Comparison of ENCODE assay signal across 8 cellular contexts in the genomic region with DNA sequence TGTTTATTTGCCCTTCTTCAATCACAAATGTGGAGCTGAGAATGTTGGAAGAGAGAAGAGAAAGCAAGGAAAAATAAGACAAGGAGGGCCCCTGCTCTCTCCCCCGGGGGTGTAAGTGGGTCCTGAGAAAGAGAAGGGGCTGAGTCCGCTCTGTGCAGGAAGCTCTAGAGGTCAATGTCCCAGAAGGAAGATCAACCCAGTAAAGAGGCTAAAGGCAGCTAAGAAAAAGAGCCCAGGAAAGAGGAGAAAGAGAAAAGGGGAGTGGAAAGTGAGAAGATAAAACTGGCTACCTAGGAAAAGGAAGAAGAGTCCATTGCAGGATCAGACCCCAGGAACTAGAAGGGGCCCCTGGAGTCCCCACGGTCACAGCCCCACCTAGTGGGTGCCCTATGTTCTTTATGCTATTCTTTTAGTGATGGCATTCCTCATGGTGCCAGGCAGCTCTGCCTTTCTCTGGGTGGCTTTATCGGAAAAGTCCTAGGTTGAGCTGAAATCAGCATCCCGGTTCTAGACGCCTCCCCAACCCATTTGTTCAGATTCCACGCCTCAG.
A peak's percentile ranks its signal among the peaks of the same experiment; 100 is the strongest.
DNase-seq lines count a peak whose midpoint lies in the region; ATAC-seq and TF ChIP-seq lines count a peak whose summit lies in the region.

No MANE protein-coding gene starts in this region.

- H3K27me3 ChIP-seq in OCI-LY3 (ENCODE audit: low read depth, low read length), result peaks cover 8% of the 10 kb centered on the region; the same call in 1 of the 2 replicates

- H3K4me3 ChIP-seq in OCI-LY3 (ENCODE audit: low read length), result no peak overlapping the region

- H3K79me2 ChIP-seq in OCI-LY3 (ENCODE audit: low read length), result no peaks in the 10 kb centered on the region

- in situ Hi-C loops in KBM-7 (cut with MboI; ENCODE audit: low pct_unique_long_range_greater_than_20kb, low sequenced_read_pairs), result no loop called here

- no peaks in the 10 kb centered on the region for H3K9me3 ChIP-seq in OCI-LY3 (ENCODE audit: insufficient read depth, low read length)

- no peak overlapping the region for H3K27ac ChIP-seq in OCI-LY3 (ENCODE audit: low read length)

- no peak overlapping the region for H3K9ac ChIP-seq in OCI-LY3 (ENCODE audit: low read length)

- no peaks in the 10 kb centered on the region for H4K20me1 ChIP-seq in OCI-LY3 (ENCODE audit: insufficient read depth, low read length)

- H3K36me3 ChIP-seq in OCI-LY3 (replicated peaks; ENCODE audit: low read depth, low read length), result no peaks in the 10 kb centered on the region

- ATAC-seq in HG03159 (IDR thresholded peaks at IDR 0.05; ENCODE audit: unreplicated experiment) (peak; percentile 46), HG02981 (IDR thresholded peaks at IDR 0.05; ENCODE audit: unreplicated experiment) (no peak)

- no peak overlapping the region for H2AFZ ChIP-seq in OCI-LY3 (ENCODE audit: low read depth, low read length)

- TF ChIP-seq CTCF in OCI-LY3 (IDR thresholded peaks at IDR 0.05; ENCODE audit: low read depth, low read length), result peak; percentile 55

- DNase-seq in Daoy (ENCODE audit: low read depth) (peak; percentile 74), epidermal melanocyte (ENCODE audit: insufficient read length, low spot score) (peak; percentile 60), middle frontal gyrus (ENCODE audit: extremely low spot score, low spot score) (peak; percentile 25), KBM-7 (no peak)
- DNase-seq in stimulated activated naive CD4-positive, alpha-beta T cell treated with Interleukin-2 at 50 U/mL for 16 hours (lab: John Stamatoyannopoulos, UW), result no peak

- H3K4me2 ChIP-seq in OCI-LY3 (ENCODE audit: low read length), result peak overlapping the region; percentile 24

- H3K4me1 ChIP-seq in OCI-LY3 (ENCODE audit: low read length), result no peaks in the 10 kb centered on the region

Comparison
In these comparisons a context has a peak if more than half of its experiments do, and no peak if none do; other contexts are left out.
1. DNase-seq: peak in Daoy (single experiment), epidermal melanocyte (single experiment) and middle frontal gyrus (single experiment); none in KBM-7 (single experiment) and stimulated activated naive CD4-positive, alpha-beta T cell treated with Interleukin-2 at 50 U/mL for 16 hours (single experiment).